ENCODE assay signal across 11 cellular contexts in genomic region chr5:548256-548655, GRCh38. TPM values are rescaled to one million over a fixed set of nuclear protein-coding genes. Genes with fewer than 3 reads are reported as not detected.
DNase-seq lines count a peak whose midpoint lies in the region; ATAC-seq and TF ChIP-seq lines count a peak whose summit lies in the region.
"Had no signal": no experiment of that assay in that cellular context is flagged by ENCODE, and none has a peak within 500 bp of the region (broad histone marks: within the 10 kb centered on the region; RNA-seq: fewer than 3 reads in every experiment).

No MANE protein-coding gene starts in this region.

- 40 to 47% methylated on average over 7 to 10 of the region's 10 CpGs for WGBS in body of pancreas, 2 donors

- H3K27ac ChIP-seq in body of pancreas, result no peak overlapping the region
- no peak overlapping the region for H3K27ac ChIP-seq in breast epithelium

- TF ChIP-seq CTCF in HFFc6 (IDR thresholded peaks at IDR 0.05), result no peak
- TF ChIP-seq CTCF in body of pancreas (IDR thresholded peaks at IDR 0.05), result no peak
- no peak for TF ChIP-seq CTCF in natural killer cell (IDR thresholded peaks at IDR 0.05)
- no peak for TF ChIP-seq CTCF in GM13976 (IDR thresholded peaks at IDR 0.05; ENCODE audit: borderline replicate concordance, control extremely low read depth, extremely low read depth, insufficient read depth, missing control alignments)
- no peak for TF ChIP-seq CTCF in breast epithelium (IDR thresholded peaks at IDR 0.05)

- H3K4me1 ChIP-seq in body of pancreas (no peaks in the 10 kb centered on the region), breast epithelium (no peaks in the 10 kb centered on the region)

- ATAC-seq in body of pancreas (no peak), natural killer cell (peak in 2 of 3 donors; percentile 12 to 27), GM21576 (IDR thresholded peaks at IDR 0.05; ENCODE audit: unreplicated experiment) (no peak)

- intact Hi-C loops in body of pancreas (cut with DNase I), result no loop called here
- intact Hi-C loops in natural killer cell (cut with micrococcal nuclease), result no loop called here
- intact Hi-C loops in breast epithelium (cut with DNase I; ENCODE audit: low total_unique reads), result no loop called here

- peak; percentile 58 for DNase-seq in AG08396 (ENCODE audit: low spot score)
- DNase-seq in HFFc6, result peak; percentile 36
- peak in 3 of 4 donors; percentile 7 to 27 (median 12) for DNase-seq in body of pancreas
- DNase-seq in natural killer cell, result no peak
- no peak for DNase-seq in RPMI8226
- DNase-seq in GM13976 (ENCODE audit: low spot score), result no peak
- no peak for DNase-seq in breast epithelium (ENCODE audit: low spot score in 2 of 2)
- DNase-seq: activated effector memory CD4-positive, alpha-beta T cell treated with anti-CD3 and anti-CD28 coated beads, Interleukin-2, amount 50 U/mL, for 16 hours; NCI-H2171 had no signal

- H3K4me3 Mint-ChIP-seq in HFFc6 (no peak overlapping the region; the same call in 1 of the 2 replicates), natural killer cell (no peak overlapping the region)
- H3K4me3 Mint-ChIP-seq: mesothelial cell of epicardium had no signal

- no peaks in the 10 kb centered on the region for H3K27me3 ChIP-seq in body of pancreas
- peaks cover 0 to 49% of the 10 kb centered on the region in 2 donors for H3K27me3 ChIP-seq in breast epithelium

- H3K4me1 Mint-ChIP-seq in HFFc6 (ENCODE audit: low read depth) (peaks cover 5% of the 10 kb centered on the region), natural killer cell (peaks cover 4 to 19% of the 10 kb centered on the region in 2 donors)
- H3K4me1 Mint-ChIP-seq: mesothelial cell of epicardium had no signal

- H3K27ac Mint-ChIP-seq in HFFc6, result no peak overlapping the region; the same call in 1 of the 2 replicates
- H3K27ac Mint-ChIP-seq in natural killer cell, result no peak overlapping the region
- H3K27ac Mint-ChIP-seq: mesothelial cell of epicardium had no signal

- H3K36me3 ChIP-seq in body of pancreas (replicated peaks in 1 of 2; ENCODE audit: insufficient read depth in 1 of 2, low read depth in 2 of 2) (no peaks in the 10 kb centered on the region), breast epithelium (no peaks in the 10 kb centered on the region)

- H3K9me3 Mint-ChIP-seq in HFFc6, result no peaks in the 10 kb centered on the region
- no peaks in the 10 kb centered on the region for H3K9me3 Mint-ChIP-seq in natural killer cell

- TF ChIP-seq POLR2A in body of pancreas (IDR thresholded peaks at IDR 0.05), result no peak
- no peak for TF ChIP-seq POLR2A in breast epithelium (IDR thresholded peaks at IDR 0.05)

- H3K36me3 Mint-ChIP-seq in HFFc6 (ENCODE audit: low read depth), result no peaks in the 10 kb centered on the region
- no peaks in the 10 kb centered on the region for H3K36me3 Mint-ChIP-seq in natural killer cell
- H3K36me3 Mint-ChIP-seq: mesothelial cell of epicardium had no signal

- H3K4me3 ChIP-seq in body of pancreas (no peak overlapping the region), breast epithelium (no peak overlapping the region)

- in situ Hi-C loops in GM13976 (cut with MboI; ENCODE audit: low sequenced_read_pairs, unreplicated experiment), result no loop called here

- peaks cover 22% of the 10 kb centered on the region for H3K27me3 Mint-ChIP-seq in HFFc6 (ENCODE audit: insufficient read depth)
- H3K27me3 Mint-ChIP-seq in natural killer cell (ENCODE audit: low read depth in 2 of 2), result peaks cover 22 to 30% of the 10 kb centered on the region in 2 donors

- H3K9me3 ChIP-seq in body of pancreas (no peaks in the 10 kb centered on the region), breast epithelium (no peaks in the 10 kb centered on the region)

RNA-seq across cellular contexts. Expression of gene SLC9A3, which starts 24.0 kb away (rescaled TPM):
- under 1 TPM; 0.63 to 1.00 (median 0.74) TPM for total RNA-seq in HFFc6 (2021; fragmentation: NEBNext Ultra II Directional; extraction: Animal tissue kit (Norgen Biotek cat#: 25700))
- total RNA-seq in body of pancreas (1 to 10 TPM; 2.0 to 4.7 TPM), natural killer cell (1 to 10 TPM in 1 of 3 donors, under 1 TPM in 2; 0.61 to 1.1 (median 0.73) TPM), breast epithelium (1 to 10 TPM; 1.1 to 5.6 (median 2.3) TPM)

Comparison
In these comparisons a context has a peak if more than half of its experiments do, and no peak if none do; other contexts are left out.
1. DNase-seq: peak in AG08396 (single experiment), HFFc6 (single experiment) and body of pancreas (3 of 4); none in natural killer cell (single experiment), RPMI8226 (single experiment), GM13976 (single experiment) and breast epithelium (0 of 2).
2. ATAC-seq: peak in natural killer cell (2 of 3); none in body of pancreas (single experiment) and GM21576 (single experiment).